Comparison of ENCODE assay signal across 18 cellular contexts in the genomic region with DNA sequence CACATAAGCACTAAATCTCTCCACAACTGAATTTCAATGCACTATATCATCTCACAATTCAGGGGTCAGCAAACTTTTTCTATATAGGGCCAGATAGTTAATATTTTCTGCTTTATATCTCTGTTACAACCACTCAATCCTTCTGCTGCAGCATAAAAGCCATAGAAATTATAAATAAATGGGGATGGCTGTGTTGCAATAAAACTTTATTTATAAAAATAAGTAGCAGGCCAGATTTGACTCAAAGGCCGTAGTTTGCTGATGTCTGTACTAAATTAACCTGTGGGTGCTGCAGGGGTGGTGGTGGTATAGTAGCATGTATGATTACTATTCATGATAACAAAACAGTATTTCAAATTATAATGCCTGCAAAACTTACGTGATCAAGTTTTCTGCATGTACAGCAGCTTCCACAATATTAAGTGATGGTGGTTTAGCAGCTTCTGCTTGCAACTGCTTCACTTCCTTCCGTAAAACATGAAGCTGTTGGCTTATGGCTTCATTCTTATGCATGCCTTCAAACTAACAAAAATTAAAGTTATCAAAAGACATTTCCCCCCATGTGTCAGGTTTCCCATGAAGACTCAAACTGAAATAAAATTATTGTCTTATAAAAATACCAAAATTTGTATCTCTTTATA.
DNase-seq lines count a peak whose midpoint lies in the region; ATAC-seq, FAIRE-seq and TF ChIP-seq lines count a peak whose summit lies in the region.
"Had no signal": no experiment of that assay in that cellular context is flagged by ENCODE, and none has a peak within 500 bp of the region (broad histone marks: within the 10 kb centered on the region; RNA-seq: fewer than 3 reads in every experiment).

No MANE protein-coding gene starts in this region.

- intact Hi-C loops in GM12878 (cut with micrococcal nuclease; ENCODE audit: unreplicated experiment) (no loop called here), kidney (cut with DNase I) (no loop called here)

- peaks cover 2 to 3% of the 10 kb centered on the region in 2 experiments; a peak in 3 of 4 replicates for H3K36me3 ChIP-seq in GM12878 (ENCODE audit: control insufficient read depth in 2 of 2, insufficient read depth in 2 of 2, low read length in 1 of 2)
- peaks cover 14 to 15% of the 10 kb centered on the region in 2 donors for H3K36me3 ChIP-seq in kidney (ENCODE audit: control insufficient read depth in 1 of 2, insufficient read depth in 2 of 2, low read length in 2 of 2)

- DNase-seq in CD1c-positive myeloid dendritic cell (ENCODE audit: extremely low spot score) (peak; percentile 15), MV-4-11 (lab: John Stamatoyannopoulos, UW) (peak; percentile 68), GM12878 (ENCODE audit: low read depth, low spot score) (no peak), kidney (no peak)
- no peak for DNase-seq in natural killer cell treated with Interleukin-12 subunit alpha and Interleukin-12 subunit beta and Interleukin-15 and Interleukin-18, amount 100 ng/mL, for 72 hours (ENCODE audit: low spot score)
- DNase-seq in activated naive CD4-positive, alpha-beta T cell (lab: John Stamatoyannopoulos, UW): no peak
- DNase-seq in activated CD4-positive, alpha-beta T cell treated with anti-CD3 and anti-CD28 coated beads, Interleukin-2, amount 50 U/mL, for 1 hour: no peak
- DNase-seq: ACHN; CD4-positive, alpha-beta T cell; DMS53; H7; NCI-H1436 treated with DMSO at 0.1 percent for 48 hours; NCI-H2029 treated with DMSO at 0.1 percent for 48 hours; NCI-H2171 treated with DMSO at 0.1 percent for 48 hours; SIG-M5 had no signal

- no peaks in the 10 kb centered on the region for H3K27me3 Mint-ChIP-seq in natural killer cell treated with Interleukin-12 subunit alpha and Interleukin-12 subunit beta and Interleukin-15 and Interleukin-18, amount 100 ng/mL, for 72 hours
- H3K27me3 Mint-ChIP-seq: CD4-positive, alpha-beta T cell; IgD-negative memory B cell had no signal

- RAD21 ChIA-PET in GM12878 (lab: Charles Lee; ENCODE audit: unreplicated experiment): no interaction called here

- ATAC-seq in GM12878: no peak
- no peak for ATAC-seq in natural killer cell treated with Interleukin-12 subunit alpha and Interleukin-12 subunit beta and Interleukin-15 and Interleukin-18, amount 100 ng/mL, for 72 hours

- peak overlapping the region; percentile 87 to 90 for H3K27ac Mint-ChIP-seq in natural killer cell treated with Interleukin-12 subunit alpha and Interleukin-12 subunit beta and Interleukin-15 and Interleukin-18, amount 100 ng/mL, for 72 hours
- H3K27ac Mint-ChIP-seq: CD4-positive, alpha-beta T cell had no signal

- H3K36me3 Mint-ChIP-seq in natural killer cell treated with Interleukin-12 subunit alpha and Interleukin-12 subunit beta and Interleukin-15 and Interleukin-18, amount 100 ng/mL, for 72 hours: peaks cover 11% of the 10 kb centered on the region

- no peak for TF ChIP-seq POLR2A in GM12878 (IDR thresholded peaks at IDR 0.05; ENCODE audit: low read depth, low read length)

- H2AFZ ChIP-seq in GM12878 (ENCODE audit: control insufficient read depth, low read depth, low read length): no peak overlapping the region

- H4K20me1 ChIP-seq in GM12878 (ENCODE audit: control insufficient read depth, insufficient read depth): no peaks in the 10 kb centered on the region

- no peaks in the 10 kb centered on the region for H3K79me2 ChIP-seq in GM12878 (ENCODE audit: control insufficient read depth, insufficient read depth, low read length)

- no peak overlapping the region for H3K4me2 ChIP-seq in GM12878 (ENCODE audit: control insufficient read depth, insufficient read depth)

- H3K4me1 ChIP-seq in GM12878 (ENCODE audit: control insufficient read depth, insufficient read depth, low read length) (no peaks in the 10 kb centered on the region), kidney (ENCODE audit: control insufficient read depth in 1 of 2, insufficient read depth in 1 of 2, low read depth in 1 of 2, low read length in 2 of 2) (no peaks in the 10 kb centered on the region)

- in situ Hi-C loops in GM12878 (cut with MboI): no loop called here

- H3K4me3 Mint-ChIP-seq in natural killer cell treated with Interleukin-12 subunit alpha and Interleukin-12 subunit beta and Interleukin-15 and Interleukin-18, amount 100 ng/mL, for 72 hours: peak overlapping the region; percentile 40
- H3K4me3 Mint-ChIP-seq: CD4-positive, alpha-beta T cell; IgD-negative memory B cell had no signal

- FAIRE-seq in GM12878 (lab: Jason Lieb, UNC): no peak
- no peak for FAIRE-seq in kidney (lab: Jason Lieb, UNC)
- FAIRE-seq: GM19239, HTR-8/SVneo had no signal

- no TSS peak for BruUV-seq in GM12878 (replicated peaks; lab: Mats Ljungman, UMichigan)

- H3K9me3 ChIP-seq in GM12878 (replicated peaks; ENCODE audit: control insufficient read depth, insufficient read depth, low read length) (no peaks in the 10 kb centered on the region), kidney (ENCODE audit: control insufficient read depth in 1 of 2, low read length in 2 of 2) (no peaks in the 10 kb centered on the region)

- WGBS in GM12878 (ENCODE audit: insufficient coverage, insufficient replicate concordance, low lambda C conversion rate, missing lambda C conversion rate): over 99% methylated on average over 3 of the region's 3 CpGs

- no peaks in the 10 kb centered on the region for H3K9me3 Mint-ChIP-seq in natural killer cell treated with Interleukin-12 subunit alpha and Interleukin-12 subunit beta and Interleukin-15 and Interleukin-18, amount 100 ng/mL, for 72 hours
- H3K9me3 Mint-ChIP-seq: CD4-positive, alpha-beta T cell; IgD-negative memory B cell had no signal

- TF ChIP-seq RAD21 in GM12878 (IDR thresholded peaks at IDR 0.05; ENCODE audit: insufficient read depth, low read depth, low read length): no peak

- SMC1A ChIA-PET in GM12878 (lab: Charles Lee; ENCODE audit: uncharacterized antibody, unreplicated experiment): interaction anchor here (1.7 kb wide), 1 partner anchor 8 kb away, joined by 3 read pairs; no protein-coding TSS in a partner anchor

- H3K27me3 ChIP-seq in GM12878 (replicated peaks in 1 of 2; ENCODE audit: control insufficient read depth in 2 of 2, insufficient read depth in 2 of 2, low read length in 1 of 2): no peaks in the 10 kb centered on the region

- no peak for TF ChIP-seq EP300 in GM12878 (IDR thresholded peaks at IDR 0.05; ENCODE audit: borderline replicate concordance in 1 of 2, control insufficient read depth in 1 of 2, low read depth in 2 of 2, low read length in 2 of 2)

- no peak for TF ChIP-seq CTCF in GM12878 (IDR thresholded peaks at IDR 0.05 in 2 of 3, conservative IDR thresholded peaks at IDR 0.05 in 1 of 3; ENCODE audit: control insufficient read depth in 2 of 3, extremely low read depth in 1 of 3, insufficient read depth in 1 of 3, low read depth in 3 of 3, low read length in 3 of 3)
- TF ChIP-seq CTCF in kidney (IDR thresholded peaks at IDR 0.05; ENCODE audit: borderline replicate concordance, extremely low read depth, insufficient read depth): no peak

- POLR2A ChIA-PET in GM12878 (lab: Charles Lee): no interaction called here

- H3K27ac ChIP-seq in GM12878 (ENCODE audit: control insufficient read depth, insufficient read depth) (no peak overlapping the region), kidney (ENCODE audit: low read depth in 2 of 2, low read length in 2 of 2) (no peak overlapping the region)

- H3K9ac ChIP-seq in GM12878 (ENCODE audit: control insufficient read depth, insufficient read depth, low read length) (no peak overlapping the region), kidney (ENCODE audit: low read length in 2 of 2) (no peak overlapping the region)

- H3K4me3 ChIP-seq in GM12878: no peak overlapping the region
- H3K4me3 ChIP-seq in kidney (ENCODE audit: low read length in 2 of 2): no peak overlapping the region

- CTCF ChIA-PET in GM12878 (lab: Yijun Ruan, JAX): no interaction called here

- H3K4me1 Mint-ChIP-seq in natural killer cell treated with Interleukin-12 subunit alpha and Interleukin-12 subunit beta and Interleukin-15 and Interleukin-18, amount 100 ng/mL, for 72 hours (ENCODE audit: low read depth in 2 of 2): peaks cover 14 to 22% of the 10 kb centered on the region in 2 donors
- H3K4me1 Mint-ChIP-seq: IgD-negative memory B cell had no signal

TF ChIP-seq in GM12878, 131 proteins besides CTCF, POLR2A, EP300 and RAD21:
- TF ChIP-seq SREBF2 (IDR thresholded peaks at IDR 0.05; ENCODE audit: low read length): no peak
- TF ChIP-seq, protein P1, sequence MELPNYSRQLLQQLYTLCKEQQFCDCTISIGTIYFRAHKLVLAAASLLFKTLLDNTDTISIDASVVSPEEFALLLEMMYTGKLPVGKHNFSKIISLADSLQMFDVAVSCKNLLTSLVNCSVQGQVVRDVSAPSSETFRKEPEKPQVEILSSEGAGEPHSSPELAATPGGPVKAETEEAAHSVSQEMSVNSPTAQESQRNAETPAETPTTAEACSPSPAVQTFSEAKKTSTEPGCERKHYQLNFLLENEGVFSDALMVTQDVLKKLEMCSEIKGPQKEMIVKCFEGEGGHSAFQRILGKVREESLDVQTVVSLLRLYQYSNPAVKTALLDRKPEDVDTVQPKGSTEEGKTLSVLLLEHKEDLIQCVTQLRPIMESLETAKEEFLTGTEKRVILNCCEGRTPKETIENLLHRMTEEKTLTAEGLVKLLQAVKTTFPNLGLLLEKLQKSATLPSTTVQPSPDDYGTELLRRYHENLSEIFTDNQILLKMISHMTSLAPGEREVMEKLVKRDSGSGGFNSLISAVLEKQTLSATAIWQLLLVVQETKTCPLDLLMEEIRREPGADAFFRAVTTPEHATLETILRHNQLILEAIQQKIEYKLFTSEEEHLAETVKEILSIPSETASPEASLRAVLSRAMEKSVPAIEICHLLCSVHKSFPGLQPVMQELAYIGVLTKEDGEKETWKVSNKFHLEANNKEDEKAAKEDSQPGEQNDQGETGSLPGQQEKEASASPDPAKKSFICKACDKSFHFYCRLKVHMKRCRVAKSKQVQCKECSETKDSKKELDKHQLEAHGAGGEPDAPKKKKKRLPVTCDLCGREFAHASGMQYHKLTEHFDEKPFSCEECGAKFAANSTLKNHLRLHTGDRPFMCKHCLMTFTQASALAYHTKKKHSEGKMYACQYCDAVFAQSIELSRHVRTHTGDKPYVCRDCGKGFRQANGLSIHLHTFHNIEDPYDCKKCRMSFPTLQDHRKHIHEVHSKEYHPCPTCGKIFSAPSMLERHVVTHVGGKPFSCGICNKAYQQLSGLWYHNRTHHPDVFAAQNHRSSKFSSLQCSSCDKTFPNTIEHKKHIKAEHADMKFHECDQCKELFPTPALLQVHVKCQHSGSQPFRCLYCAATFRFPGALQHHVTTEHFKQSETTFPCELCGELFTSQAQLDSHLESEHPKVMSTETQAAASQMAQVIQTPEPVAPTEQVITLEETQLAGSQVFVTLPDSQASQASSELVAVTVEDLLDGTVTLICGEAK (IDR thresholded peaks at IDR 0.05; ENCODE audit: borderline replicate concordance): peak; percentile 74

Comparison
In these comparisons a context has a peak if more than half of its experiments do, and no peak if none do; other contexts are left out.
1. DNase-seq: peak in CD1c-positive myeloid dendritic cell (single experiment) and MV-4-11 (single experiment); none in GM12878 (single experiment), natural killer cell treated with Interleukin-12 subunit alpha and Interleukin-12 subunit beta and Interleukin-15 and Interleukin-18, amount 100 ng/mL, for 72 hours (single experiment), activated naive CD4-positive, alpha-beta T cell (0 of 4), kidney (single experiment) and activated CD4-positive, alpha-beta T cell treated with anti-CD3 and anti-CD28 coated beads, Interleukin-2, amount 50 U/mL, for 1 hour (single experiment).